8 cellular contexts compared by ENCODE assay signal in the genomic region with DNA sequence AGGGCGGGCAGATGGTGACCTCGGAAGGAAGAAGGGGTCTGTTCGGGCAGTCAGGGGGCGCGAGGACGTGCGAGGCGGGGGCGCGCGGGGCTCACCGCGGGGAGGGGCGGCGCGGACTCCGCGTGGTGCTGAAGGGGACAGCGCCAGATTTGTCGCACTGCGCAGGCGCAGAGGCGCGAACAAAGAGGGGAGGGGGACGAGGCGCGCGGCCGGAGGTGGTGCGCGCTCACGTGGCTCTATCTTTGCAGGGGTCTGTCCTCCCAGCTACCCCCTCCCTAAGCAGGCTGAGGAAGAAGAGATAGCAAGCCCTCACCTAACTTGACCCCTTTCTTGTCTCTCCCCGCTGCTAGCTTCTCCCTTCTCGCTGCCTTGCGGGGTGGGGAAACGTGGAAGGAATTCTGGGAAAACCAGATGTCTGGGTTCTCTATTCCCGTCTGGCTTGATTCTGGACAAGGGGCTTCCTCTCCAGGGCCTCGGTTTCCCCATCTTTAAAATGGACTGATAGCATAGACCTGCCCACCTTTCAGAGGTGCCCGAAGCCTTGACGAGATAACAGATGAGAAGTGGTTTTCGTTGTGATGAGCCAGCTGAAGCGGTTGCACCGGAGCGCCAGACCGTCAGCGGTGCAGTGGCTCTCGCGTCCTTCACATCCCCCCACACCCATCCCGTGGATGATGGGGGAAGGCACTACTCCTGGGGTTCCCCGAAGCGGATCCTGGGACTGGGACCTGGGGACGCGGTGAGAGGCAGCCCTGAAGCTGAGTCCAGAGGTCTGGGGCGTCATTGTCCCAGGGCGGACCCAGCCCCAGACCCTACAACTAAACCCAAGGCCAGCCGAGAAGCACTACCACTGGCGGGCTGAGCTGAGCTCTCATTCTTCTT. TPM values are rescaled to one million over a fixed set of nuclear protein-coding genes. Genes with fewer than 3 reads are reported as not detected.
DNase-seq lines count a peak whose midpoint lies in the region; ATAC-seq and TF ChIP-seq lines count a peak whose summit lies in the region.

No MANE protein-coding gene starts in this region.

- H3K9me3 ChIP-seq in RWPE2 (ENCODE audit: severe bottlenecking): no peaks in the 10 kb centered on the region
- H3K9me3 ChIP-seq in heart left ventricle: no peaks in the 10 kb centered on the region
- H3K9me3 ChIP-seq in prostate gland: no peaks in the 10 kb centered on the region

- peaks cover 17% of the 10 kb centered on the region for H3K4me1 ChIP-seq in KMS-11 (ENCODE audit: low read depth, poor library complexity, severe bottlenecking)
- H3K4me1 ChIP-seq in RWPE2 (ENCODE audit: insufficient read depth, poor library complexity, severe bottlenecking): no peaks in the 10 kb centered on the region
- H3K4me1 ChIP-seq in heart left ventricle: peaks cover 6 to 45% (median 28%) of the 10 kb centered on the region in 12 donors
- H3K4me1 ChIP-seq in prostate gland (replicated peaks): peaks cover 26% of the 10 kb centered on the region

- H3K27ac Mint-ChIP-seq in activated naive CD4-positive, alpha-beta T cell treated with anti-CD3 and anti-CD28 coated beads, Interleukin-2, amount 50 U/mL, for 24 hours: peak overlapping the region; percentile 98

- no peaks in the 10 kb centered on the region for H3K36me3 Mint-ChIP-seq in activated naive CD4-positive, alpha-beta T cell treated with anti-CD3 and anti-CD28 coated beads, Interleukin-2, amount 50 U/mL, for 24 hours

- H3K4me1 Mint-ChIP-seq in activated naive CD4-positive, alpha-beta T cell treated with anti-CD3 and anti-CD28 coated beads, Interleukin-2, amount 50 U/mL, for 24 hours: peaks cover 26% of the 10 kb centered on the region

- no peak overlapping the region for H3K4me3 ChIP-seq in KMS-11 (IDR thresholded peaks at IDR 0.05; ENCODE audit: insufficient read depth, low read depth, low read length)
- H3K4me3 ChIP-seq in RWPE2 (ENCODE audit: severe bottlenecking): peak overlapping the region; percentile 54
- peak overlapping the region; percentile 52 to 99 (median 88) for H3K4me3 ChIP-seq in heart left ventricle
- H3K4me3 ChIP-seq in prostate gland: peak overlapping the region; percentile 62 to 73

- no peaks in the 10 kb centered on the region for H4K20me1 ChIP-seq in KMS-11 (ENCODE audit: insufficient read depth)

- H2AFZ ChIP-seq in KMS-11 (ENCODE audit: low read depth): peak overlapping the region; percentile 77

- TF ChIP-seq POLR2A in heart left ventricle (IDR thresholded peaks at IDR 0.05) (no peak), prostate gland (IDR thresholded peaks at IDR 0.05) (no peak)

- H3K27me3 ChIP-seq in KMS-11 (ENCODE audit: insufficient read depth, low read depth) (peaks cover 27% of the 10 kb centered on the region), RWPE2 (ENCODE audit: insufficient read depth, poor library complexity, severe bottlenecking) (peaks cover 5% of the 10 kb centered on the region), heart left ventricle (peaks cover 7 to 38% (median 20%) of the 10 kb centered on the region in 9 donors), prostate gland (replicated peaks; ENCODE audit: insufficient read depth) (no peaks in the 10 kb centered on the region)

- no peaks in the 10 kb centered on the region for H3K9me3 Mint-ChIP-seq in activated naive CD4-positive, alpha-beta T cell treated with anti-CD3 and anti-CD28 coated beads, Interleukin-2, amount 50 U/mL, for 24 hours

- TF ChIP-seq CTCF in KMS-11 (conservative IDR thresholded peaks at IDR 0.05; ENCODE audit: low read depth, low read length) (no peak), RWPE2 (IDR thresholded peaks at IDR 0.05; ENCODE audit: poor library complexity, severe bottlenecking) (no peak), heart left ventricle (IDR thresholded peaks at IDR 0.05) (no peak), prostate gland (IDR thresholded peaks at IDR 0.05) (peak in 1 of 4 experiments; percentile 6)

- WGBS in heart left ventricle, 4 donors: 1 to 2% (median 2%) methylated on average over 56 to 57 of the region's 57 CpGs
- WGBS in prostate gland: 2% methylated on average over 56 of the region's 57 CpGs

- no peak overlapping the region for H3K9ac ChIP-seq in KMS-11

- DNase-seq in COR-L47 (lab: John Stamatoyannopoulos, UW) (peak; percentile 65), RWPE2 (ENCODE audit: low spot score) (no peak), heart left ventricle (peak in 3 of 5 donors; percentile 60 to 64 (median 62)), prostate gland (ENCODE audit: low spot score) (peak; percentile 40), GOT3 (lab: John Stamatoyannopoulos, UW) (no peak)

- ATAC-seq in RWPE2 (ENCODE audit: low read depth): no peak
- peak in 1 of 4 donors; percentile 20 for ATAC-seq in heart left ventricle
- no peak for ATAC-seq in esophagus mucosa

- H3K79me2 ChIP-seq in KMS-11 (ENCODE audit: insufficient read depth, low read depth): no peaks in the 10 kb centered on the region

- no peaks in the 10 kb centered on the region for H3K36me3 ChIP-seq in KMS-11 (ENCODE audit: insufficient read depth)
- peaks cover 7% of the 10 kb centered on the region for H3K36me3 ChIP-seq in RWPE2 (ENCODE audit: low read depth)
- H3K36me3 ChIP-seq in heart left ventricle: peaks cover 0 to 20% (median 13%) of the 10 kb centered on the region in 9 donors
- peaks cover 0 to 8% of the 10 kb centered on the region in 2 donors for H3K36me3 ChIP-seq in prostate gland

- H3K27me3 Mint-ChIP-seq in activated naive CD4-positive, alpha-beta T cell treated with anti-CD3 and anti-CD28 coated beads, Interleukin-2, amount 50 U/mL, for 24 hours: peaks cover 16% of the 10 kb centered on the region

- intact Hi-C loops in heart left ventricle (cut with DNase I): loop anchor here in 4 of 10 donors (2.0 to 10.0 kb wide), 5 partner anchors 25 to 255 kb away; partner anchors contain the start of gene NFKB2 (in 3 of the 4)
- intact Hi-C loops in prostate gland (cut with DNase I): loop anchor here (2.0 kb wide), 1 partner anchor 25 kb away; the partner anchor contains the start of gene NFKB2

- no peak overlapping the region for H3K27ac ChIP-seq in KMS-11
- peak overlapping the region; percentile 71 for H3K27ac ChIP-seq in RWPE2 (ENCODE audit: poor library complexity, severe bottlenecking)
- H3K27ac ChIP-seq in heart left ventricle: peak overlapping the region in 11 of 12 donors; percentile 80 to 96 (median 91)
- peak overlapping the region; percentile 83 to 86 for H3K27ac ChIP-seq in prostate gland

- H3K4me3 Mint-ChIP-seq in activated naive CD4-positive, alpha-beta T cell treated with anti-CD3 and anti-CD28 coated beads, Interleukin-2, amount 50 U/mL, for 24 hours: peak overlapping the region; percentile 97

- peak overlapping the region; percentile 87 for H3K4me2 ChIP-seq in KMS-11

RNA-seq across cellular contexts. Expression of gene FBXL15, which starts 0.8 kb away (rescaled TPM):
- 10 to 100 TPM in 6 of 9 donors, 1 to 10 TPM in 3; 6.6 to 13.9 (median 10.2) TPM for total RNA-seq in heart left ventricle
- polyA plus RNA-seq in heart left ventricle: 10 to 100 TPM in 1 of 2 donors, 1 to 10 TPM in 1; 9.9 to 20.0 TPM
- total RNA-seq in prostate gland: 10 to 100 TPM; 22.2 to 36.3 TPM
- 9.4 TPM for total RNA-seq in esophagus mucosa

RNA-seq across cellular contexts. Expression of gene PSD, which starts 1.2 kb away (rescaled TPM):
- total RNA-seq in heart left ventricle (1 to 10 TPM in 4 of 9 donors, under 1 TPM in 5; 0.34 to 1.7 (median 0.86) TPM), prostate gland (10 to 100 TPM in 1 of 2 donors, 1 to 10 TPM in 1; 1.0 to 10.9 TPM), esophagus mucosa (2.0 TPM)
- under 1 TPM; 0.14 to 0.76 TPM for polyA plus RNA-seq in heart left ventricle

RNA-seq across cellular contexts. Expression of gene CUEDC2, which starts 12.6 kb away (rescaled TPM):
- total RNA-seq in heart left ventricle (100 to 1,000 TPM in 1 of 9 donors, 10 to 100 TPM in 8; 62.0 to 107 (median 79.2) TPM), prostate gland (10 to 100 TPM; 70.2 to 81.7 TPM), esophagus mucosa (23.7 TPM)
- 10 to 100 TPM; 73.4 to 81.2 TPM for polyA plus RNA-seq in heart left ventricle

RNA-seq across cellular contexts. Expression of gene NFKB2, which starts 24.3 kb away (rescaled TPM):
- total RNA-seq in heart left ventricle (10 to 100 TPM in 8 of 9 donors, 1 to 10 TPM in 1; 9.6 to 50.4 (median 17.2) TPM), prostate gland (10 to 100 TPM; 22.5 to 40.4 TPM), esophagus mucosa (10.3 TPM)
- 10 to 100 TPM in 1 of 2 donors, 1 to 10 TPM in 1; 9.6 to 20.1 TPM for polyA plus RNA-seq in heart left ventricle

RNA-seq across cellular contexts. Expression of gene C10orf95, which starts 31.5 kb away (rescaled TPM):
- total RNA-seq in heart left ventricle (under 1 TPM in 2 of 9 donors, not detected in 7; 0.18 to 0.21 TPM), prostate gland (1 to 10 TPM in 1 of 2 donors, under 1 TPM in 1; 0.85 to 3.7 TPM), esophagus mucosa (1.6 TPM)
- not detected for polyA plus RNA-seq in heart left ventricle

Comparison
In these comparisons a context has a peak if more than half of its experiments do, and no peak if none do; other contexts are left out.
1. DNase-seq: peak in COR-L47 (single experiment), heart left ventricle (3 of 5) and prostate gland (single experiment); none in RWPE2 (single experiment) and GOT3 (single experiment).